Comparison of ENCODE assay signal across 25 cellular contexts in the genomic region with DNA sequence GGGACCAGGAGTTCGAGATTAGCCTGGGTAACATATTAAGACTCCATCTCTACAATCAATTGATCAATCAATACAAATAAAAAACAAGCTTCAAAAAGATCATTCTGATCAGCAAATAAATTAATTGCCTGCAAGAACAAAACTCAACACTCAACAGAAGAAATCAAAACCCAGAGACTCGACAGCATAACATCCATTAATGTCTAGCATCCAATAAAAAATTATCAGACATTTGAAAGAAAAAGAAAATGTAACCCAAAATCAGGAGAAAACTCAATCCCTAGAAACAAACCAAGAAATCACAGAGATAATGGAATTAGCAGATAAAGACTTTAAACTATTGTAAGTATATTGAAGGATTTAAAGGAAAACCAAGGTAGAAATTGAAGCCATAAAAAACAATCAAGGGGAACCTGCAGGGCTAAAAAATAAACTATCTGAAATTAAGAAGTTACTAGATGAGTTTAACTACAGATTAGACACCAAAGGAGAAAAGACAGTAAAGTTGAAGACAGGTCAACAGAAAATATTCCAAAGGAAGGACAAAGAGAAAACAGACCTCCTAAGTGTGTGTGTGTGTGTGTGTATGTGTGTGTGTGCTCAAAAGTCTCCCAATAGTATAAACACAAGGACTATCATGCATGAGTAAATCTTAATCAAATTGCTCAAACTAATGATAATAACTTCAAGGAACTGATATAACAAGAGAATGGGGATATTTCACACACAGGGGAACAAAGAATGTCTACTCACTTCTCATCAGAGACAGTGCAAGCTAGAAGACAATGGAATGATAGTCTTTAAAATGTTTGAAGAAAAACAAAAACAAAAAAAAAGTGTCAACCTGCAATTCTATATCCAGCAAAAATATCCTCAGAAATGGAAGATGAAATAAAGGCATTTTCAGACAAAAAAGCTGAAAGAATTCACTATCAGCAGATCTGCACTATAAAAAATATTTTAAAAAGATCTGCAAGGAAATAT. TPM values are rescaled to one million over a fixed set of nuclear protein-coding genes. Genes with fewer than 3 reads are reported as not detected.
"Had no signal": no experiment of that assay in that cellular context is flagged by ENCODE, and none has a peak within 500 bp of the region (broad histone marks: within the 10 kb centered on the region; RNA-seq: fewer than 3 reads in every experiment).

No MANE protein-coding gene starts in this region.

- ATAC-seq: left colon, sciatic nerve had no signal

- H3K4me3 ChIP-seq: esophagus squamous epithelium, hepatocyte, spleen, stomach, thoracic aorta, transverse colon had no signal

- H3K27me3 ChIP-seq: esophagus squamous epithelium, hepatocyte, neutrophil, spleen, stomach, transverse colon had no signal

- DNase-seq: effector memory CD4-positive, alpha-beta T cell; esophagus squamous epithelium; foreskin fibroblast; kidney; left colon; mesendoderm; naive B cell; posterior cingulate gyrus; spleen; stimulated activated CD4-positive, alpha-beta T cell treated with anti-CD3 and anti-CD28 coated beads, Interleukin-15, amount 100 ng/mL, for 24 hours; stimulated activated CD4-positive, alpha-beta T cell treated with anti-CD3 and anti-CD28 coated beads, Interleukin-1b, Interleukin-23, amount 100 ng/mL, for 48 hours; stimulated activated naive CD4-positive, alpha-beta T cell; stomach; substantia nigra; transverse colon had no signal

- H3K27ac ChIP-seq: epithelial cell of prostate, esophagus squamous epithelium, hepatocyte, neutrophil, spleen, stomach, thoracic aorta, transverse colon had no signal

- H3K27me3 Mint-ChIP-seq: naive B cell had no signal

- H3K9me3 ChIP-seq: neutrophil, thoracic aorta, transverse colon had no signal

RNA-seq across cellular contexts. Expression of gene NPC1L1, which starts 58.3 kb away (rescaled TPM):
- total RNA-seq: lung microvascular endothelial cell, osteoblast, pulmonary artery endothelial cell, skeletal muscle tissue had no signal
- polyA plus RNA-seq: neural cell had no signal
